In genomic region chr16:55988013-55988412, GRCh38 we compare ENCODE assay signal across 3 cellular contexts.
A peak's percentile ranks its signal among the peaks of the same experiment; 100 is the strongest.
TF ChIP-seq lines count a peak whose summit lies in the region.

No MANE protein-coding gene starts in this region.

TF ChIP-seq in HepG2, 621 proteins besides CTCF, POLR2A, EP300 and RAD21 (continued from another document):
- TF ChIP-seq CREB1 (IDR thresholded peaks at IDR 0.05) (peak; percentile 53; the same call in 1 of the 2 replicates), CREB1 (CRISPR knock-in tag; IDR thresholded peaks at IDR 0.05) (no peak)

TF ChIP-seq in HEK293, 187 proteins besides CTCF, POLR2A, EP300 and RAD21 (continued from another document):
- 0 out of 2 replicates have a peak, but pooled peaks have one; percentile 30 for TF ChIP-seq ATF2 (tag by site-specific recombination; IDR thresholded peaks at IDR 0.05; ENCODE audit: low read depth)
- no peak for TF ChIP-seq ZNF660 (tag by site-specific recombination; IDR thresholded peaks at IDR 0.05)
- no peak for TF ChIP-seq RBAK (tag by site-specific recombination; IDR thresholded peaks at IDR 0.05)
- TF ChIP-seq ZNF548 (tag by site-specific recombination; IDR thresholded peaks at IDR 0.05), result no peak
- no peak for TF ChIP-seq ZNF549 (tag by site-specific recombination; IDR thresholded peaks at IDR 0.05)
- no peak for TF ChIP-seq ZNF555 (tag by site-specific recombination; conservative IDR thresholded peaks at IDR 0.05)
TF ChIP-seq in HEK293: peak in this region for 1.

TF ChIP-seq in K562, 482 proteins besides CTCF, POLR2A, EP300 and RAD21:
- TF ChIP-seq ZNF639 (CRISPR knock-in tag; conservative IDR thresholded peaks at IDR 0.05 in 1 of 2, IDR thresholded peaks at IDR 0.05 in 1 of 2) (no peak), ATF3 (IDR thresholded peaks at IDR 0.05) (peak; percentile 56; the same call in 1 of the 2 replicates), ATF3 (CRISPR knock-in tag; conservative IDR thresholded peaks at IDR 0.05) (no peak), ATF7 (IDR thresholded peaks at IDR 0.05) (peak; percentile 43; the same call in 1 of the 2 replicates), SFPQ (IDR thresholded peaks at IDR 0.05; ENCODE audit: low read depth, low read length) (no peak), TRIM28 (IDR thresholded peaks at IDR 0.05) (no peak), HMGN3 (IDR thresholded peaks at IDR 0.05; ENCODE audit: borderline replicate concordance, extremely low read depth, insufficient read length, low read depth, low read length) (no peak)
